ENCODE assay signal across 9 cellular contexts in the genomic region with DNA sequence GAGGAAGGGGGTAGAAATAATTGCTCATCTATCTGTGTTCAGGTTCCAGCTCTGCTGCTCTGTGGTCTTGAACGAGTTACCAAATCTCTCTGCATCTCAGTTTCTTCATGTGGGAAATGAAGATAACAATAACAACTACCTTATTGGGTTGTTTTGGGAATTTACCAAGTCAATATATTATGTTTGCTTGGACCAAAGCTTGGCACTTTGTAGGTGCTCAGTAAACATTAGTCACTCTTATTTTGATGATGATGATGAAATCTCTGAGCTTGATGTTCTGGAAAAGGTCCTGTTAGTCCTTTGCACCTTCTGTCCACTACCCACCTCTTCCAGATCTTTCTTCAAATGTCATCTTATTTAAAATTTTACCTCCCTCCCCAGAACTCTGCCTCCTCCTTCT. TPM values are rescaled to one million over a fixed set of nuclear protein-coding genes. Genes with fewer than 3 reads are reported as not detected.
"Had no signal": no experiment of that assay in that cellular context is flagged by ENCODE, and none has a peak within 500 bp of the region (broad histone marks: within the 10 kb centered on the region; RNA-seq: fewer than 3 reads in every experiment).

No MANE protein-coding gene starts in this region.

- FAIRE-seq: H1, H54, K562 had no signal

- ATAC-seq: GM23338, K562 had no signal

- DNase-seq: H9, HCEC 1CT, IMR-90, KG1 had no signal

- H2AFZ ChIP-seq: GM23338 had no signal

- H3K4me3 ChIP-seq: GM23338, K562 had no signal

- H3K4me2 ChIP-seq: GM23338 had no signal

RNA-seq across cellular contexts. Expression of a gene that starts 15.9 kb away (rescaled TPM):
- total RNA-seq: H1, H9, HT1080, IMR-90, K562 had no signal
- polyA plus RNA-seq: H1, IMR-90 had no signal
